2 cellular contexts compared by ENCODE assay signal in the genomic region with DNA sequence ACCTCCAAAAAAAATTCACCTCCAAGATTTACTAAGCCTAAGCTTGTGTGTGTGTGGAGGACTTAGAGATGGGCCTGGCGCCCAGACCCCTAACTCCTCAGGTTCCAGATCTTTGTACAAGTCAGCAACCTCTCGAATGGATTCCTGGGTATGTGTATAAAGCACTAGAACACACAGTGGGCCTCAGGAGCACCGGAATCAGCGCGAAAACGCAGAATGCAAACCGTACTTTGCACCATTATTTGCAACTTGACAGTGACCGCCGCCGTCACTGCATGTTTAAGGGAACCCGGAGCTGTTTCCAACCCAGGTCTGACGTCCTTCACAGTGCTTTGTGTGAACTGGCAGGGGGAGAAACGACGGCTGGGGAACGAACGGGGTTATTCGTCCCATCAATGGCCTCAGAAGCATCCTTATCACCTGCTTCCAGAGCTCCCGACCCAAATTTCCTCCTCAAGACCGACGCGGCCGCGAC.
TF ChIP-seq lines count a peak whose summit lies in the region.

No MANE protein-coding gene starts in this region.

TF ChIP-seq in SK-N-SH, 30 proteins besides CTCF, POLR2A, EP300 and RAD21 (continued from another document):
- TF ChIP-seq YY1 (IDR thresholded peaks at IDR 0.05; ENCODE audit: low read depth) (no peak), JUND (IDR thresholded peaks at IDR 0.05) (no peak), GATA2 (CRISPR knock-in tag; IDR thresholded peaks at IDR 0.05) (no peak), GABPA (IDR thresholded peaks at IDR 0.05; ENCODE audit: low read depth) (no peak), SMC3 (IDR thresholded peaks at IDR 0.05; ENCODE audit: low read depth, low read length) (no peak), FOXJ3 (CRISPR knock-in tag; IDR thresholded peaks at IDR 0.05) (no peak)
- TF ChIP-seq, protein P1, sequence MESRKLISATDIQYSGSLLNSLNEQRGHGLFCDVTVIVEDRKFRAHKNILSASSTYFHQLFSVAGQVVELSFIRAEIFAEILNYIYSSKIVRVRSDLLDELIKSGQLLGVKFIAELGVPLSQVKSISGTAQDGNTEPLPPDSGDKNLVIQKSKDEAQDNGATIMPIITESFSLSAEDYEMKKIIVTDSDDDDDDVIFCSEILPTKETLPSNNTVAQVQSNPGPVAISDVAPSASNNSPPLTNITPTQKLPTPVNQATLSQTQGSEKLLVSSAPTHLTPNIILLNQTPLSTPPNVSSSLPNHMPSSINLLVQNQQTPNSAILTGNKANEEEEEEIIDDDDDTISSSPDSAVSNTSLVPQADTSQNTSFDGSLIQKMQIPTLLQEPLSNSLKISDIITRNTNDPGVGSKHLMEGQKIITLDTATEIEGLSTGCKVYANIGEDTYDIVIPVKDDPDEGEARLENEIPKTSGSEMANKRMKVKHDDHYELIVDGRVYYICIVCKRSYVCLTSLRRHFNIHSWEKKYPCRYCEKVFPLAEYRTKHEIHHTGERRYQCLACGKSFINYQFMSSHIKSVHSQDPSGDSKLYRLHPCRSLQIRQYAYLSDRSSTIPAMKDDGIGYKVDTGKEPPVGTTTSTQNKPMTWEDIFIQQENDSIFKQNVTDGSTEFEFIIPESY (IDR thresholded peaks at IDR 0.05; ENCODE audit: borderline replicate concordance, low read depth): no peak

TF ChIP-seq in SK-N-SH treated with all-trans-retinoic acid at 6 μM for 48 hours, 23 proteins besides CTCF, POLR2A, EP300 and RAD21 (continued from another document):
- TF ChIP-seq, protein P2, sequence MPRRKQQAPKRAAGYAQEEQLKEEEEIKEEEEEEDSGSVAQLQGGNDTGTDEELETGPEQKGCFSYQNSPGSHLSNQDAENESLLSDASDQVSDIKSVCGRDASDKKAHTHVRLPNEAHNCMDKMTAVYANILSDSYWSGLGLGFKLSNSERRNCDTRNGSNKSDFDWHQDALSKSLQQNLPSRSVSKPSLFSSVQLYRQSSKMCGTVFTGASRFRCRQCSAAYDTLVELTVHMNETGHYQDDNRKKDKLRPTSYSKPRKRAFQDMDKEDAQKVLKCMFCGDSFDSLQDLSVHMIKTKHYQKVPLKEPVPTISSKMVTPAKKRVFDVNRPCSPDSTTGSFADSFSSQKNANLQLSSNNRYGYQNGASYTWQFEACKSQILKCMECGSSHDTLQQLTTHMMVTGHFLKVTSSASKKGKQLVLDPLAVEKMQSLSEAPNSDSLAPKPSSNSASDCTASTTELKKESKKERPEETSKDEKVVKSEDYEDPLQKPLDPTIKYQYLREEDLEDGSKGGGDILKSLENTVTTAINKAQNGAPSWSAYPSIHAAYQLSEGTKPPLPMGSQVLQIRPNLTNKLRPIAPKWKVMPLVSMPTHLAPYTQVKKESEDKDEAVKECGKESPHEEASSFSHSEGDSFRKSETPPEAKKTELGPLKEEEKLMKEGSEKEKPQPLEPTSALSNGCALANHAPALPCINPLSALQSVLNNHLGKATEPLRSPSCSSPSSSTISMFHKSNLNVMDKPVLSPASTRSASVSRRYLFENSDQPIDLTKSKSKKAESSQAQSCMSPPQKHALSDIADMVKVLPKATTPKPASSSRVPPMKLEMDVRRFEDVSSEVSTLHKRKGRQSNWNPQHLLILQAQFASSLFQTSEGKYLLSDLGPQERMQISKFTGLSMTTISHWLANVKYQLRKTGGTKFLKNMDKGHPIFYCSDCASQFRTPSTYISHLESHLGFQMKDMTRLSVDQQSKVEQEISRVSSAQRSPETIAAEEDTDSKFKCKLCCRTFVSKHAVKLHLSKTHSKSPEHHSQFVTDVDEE (CRISPR knock-in tag; IDR thresholded peaks at IDR 0.05): no peak
- no peak for TF ChIP-seq ESRRG (CRISPR knock-in tag; IDR thresholded peaks at IDR 0.05)
- TF ChIP-seq, protein P3, sequence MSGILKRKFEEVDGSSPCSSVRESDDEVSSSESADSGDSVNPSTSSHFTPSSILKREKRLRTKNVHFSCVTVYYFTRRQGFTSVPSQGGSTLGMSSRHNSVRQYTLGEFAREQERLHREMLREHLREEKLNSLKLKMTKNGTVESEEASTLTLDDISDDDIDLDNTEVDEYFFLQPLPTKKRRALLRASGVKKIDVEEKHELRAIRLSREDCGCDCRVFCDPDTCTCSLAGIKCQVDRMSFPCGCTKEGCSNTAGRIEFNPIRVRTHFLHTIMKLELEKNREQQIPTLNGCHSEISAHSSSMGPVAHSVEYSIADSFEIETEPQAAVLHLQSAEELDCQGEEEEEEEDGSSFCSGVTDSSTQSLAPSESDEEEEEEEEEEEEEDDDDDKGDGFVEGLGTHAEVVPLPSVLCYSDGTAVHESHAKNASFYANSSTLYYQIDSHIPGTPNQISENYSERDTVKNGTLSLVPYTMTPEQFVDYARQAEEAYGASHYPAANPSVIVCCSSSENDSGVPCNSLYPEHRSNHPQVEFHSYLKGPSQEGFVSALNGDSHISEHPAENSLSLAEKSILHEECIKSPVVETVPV (CRISPR knock-in tag; IDR thresholded peaks at IDR 0.05): no peak
- no peak for TF ChIP-seq TCF4 (CRISPR knock-in tag; IDR thresholded peaks at IDR 0.05; ENCODE audit: borderline replicate concordance)
- no peak for TF ChIP-seq ZFP3 (CRISPR knock-in tag; IDR thresholded peaks at IDR 0.05)
TF ChIP-seq in SK-N-SH treated with all-trans-retinoic acid at 6 μM for 48 hours: peak in this region for 0.
